In genomic region chr1:196324345-196324744, GRCh38 we compare ENCODE assay signal across 16 cellular contexts.
A peak's percentile ranks its signal among the peaks of the same experiment; 100 is the strongest.
DNase-seq lines count a peak whose midpoint lies in the region; ATAC-seq, FAIRE-seq and TF ChIP-seq lines count a peak whose summit lies in the region.
"Had no signal": no experiment of that assay in that cellular context is flagged by ENCODE, and none has a peak within 500 bp of the region (broad histone marks: within the 10 kb centered on the region; RNA-seq: fewer than 3 reads in every experiment).

No MANE protein-coding gene starts in this region.

- WGBS in pancreas, 2 donors = 51 to 54% methylated on average over 1 of the region's 1 CpG

- intact Hi-C loops in pancreas (cut with DNase I) = no loop called here

- H3K27me3 ChIP-seq in pancreas = no peaks in the 10 kb centered on the region

- H3K9me3 ChIP-seq in pancreas (no peaks in the 10 kb centered on the region), T-helper 17 cell (ENCODE audit: control insufficient read depth, low read length, poor library complexity, severe bottlenecking) (no peaks in the 10 kb centered on the region)

- no peak for TF ChIP-seq CTCF in LNCaP clone FGC (IDR thresholded peaks at IDR 0.05; ENCODE audit: control insufficient read depth, extremely low read depth, insufficient read depth)
- TF ChIP-seq CTCF in astrocyte of the spinal cord (IDR thresholded peaks at IDR 0.05; ENCODE audit: low read depth, low read length) = no peak
- TF ChIP-seq CTCF in pancreas (IDR thresholded peaks at IDR 0.05) = no peak

- H3K4me3 ChIP-seq in LNCaP clone FGC (ENCODE audit: low read depth, low read length) = no peak overlapping the region
- no peak overlapping the region for H3K4me3 ChIP-seq in astrocyte of the spinal cord (ENCODE audit: low read depth, low read length)
- no peak overlapping the region for H3K4me3 ChIP-seq in pancreas
- H3K4me3 ChIP-seq: GM12878, PC-9 had no signal

- ATAC-seq in pancreas (no peak), T-helper 17 cell (no peak)
- ATAC-seq: GM12878, HCT116 had no signal

- no peaks in the 10 kb centered on the region for H3K4me1 Mint-ChIP-seq in T-helper 17 cell

- in situ Hi-C loops in astrocyte of the spinal cord (cut with HindIII; ENCODE audit: low sequenced_read_pairs) = no loop called here

- H3K36me3 ChIP-seq in pancreas = no peaks in the 10 kb centered on the region

- no peaks in the 10 kb centered on the region for H3K27me3 Mint-ChIP-seq in T-helper 17 cell

- H3K36me3 Mint-ChIP-seq in T-helper 17 cell (ENCODE audit: low read depth) = no peaks in the 10 kb centered on the region

- H3K4me3 Mint-ChIP-seq in T-helper 17 cell = no peak overlapping the region

- H3K27ac Mint-ChIP-seq in T-helper 17 cell = no peak overlapping the region

- H3K4me1 ChIP-seq in pancreas = no peaks in the 10 kb centered on the region

- FAIRE-seq in pancreas (lab: Jason Lieb, UNC) = peak; percentile 45
- FAIRE-seq: A204.1, GM12878, GM18507 had no signal

- DNase-seq in NCI-H510A treated with DMSO at 0.1 percent for 48 hours (lab: John Stamatoyannopoulos, UW) (peak; percentile 27), NCI-H510A (lab: John Stamatoyannopoulos, UW) (no peak), LNCaP clone FGC (ENCODE audit: low read depth) (peak; percentile 38), astrocyte of the spinal cord (ENCODE audit: low read depth, low spot score) (peak; percentile 7), pancreas (no peak), mucosa of gallbladder (ENCODE audit: low spot score) (no peak), T-helper 17 cell (no peak), Ammon's horn (ENCODE audit: low spot score) (no peak)
- DNase-seq: NCI-H1694, NCI-H524 treated with DMSO at 0.1 percent for 48 hours, PC-9 had no signal

- H3K27ac ChIP-seq in pancreas = no peak overlapping the region
- H3K27ac ChIP-seq: C4-2B, PC-9 had no signal

Comparison
In these comparisons a context has a peak if more than half of its experiments do, and no peak if none do; other contexts are left out.
1. DNase-seq: peak in NCI-H510A treated with DMSO at 0.1 percent for 48 hours (single experiment), LNCaP clone FGC (single experiment) and astrocyte of the spinal cord (single experiment); none in NCI-H510A (single experiment), pancreas (0 of 6), mucosa of gallbladder (single experiment), T-helper 17 cell (0 of 3) and Ammon's horn (single experiment).